Comparison of ENCODE assay signal across 2 cellular contexts in genomic region chr16:81449899-81450608, GRCh38.
TF ChIP-seq lines count a peak whose summit lies in the region.

No MANE protein-coding gene starts in this region.

TF ChIP-seq in GM12878, 131 proteins besides CTCF, POLR2A, EP300 and RAD21:
- TF ChIP-seq ZNF384 (IDR thresholded peaks at IDR 0.05; ENCODE audit: borderline replicate concordance, low read depth, low read length) = no peak
- TF ChIP-seq RB1 (IDR thresholded peaks at IDR 0.05; ENCODE audit: borderline replicate concordance) = no peak
- TF ChIP-seq HDAC6 (IDR thresholded peaks at IDR 0.05; ENCODE audit: unreplicated experiment) = no peak
- no peak for TF ChIP-seq CREB1 (IDR thresholded peaks at IDR 0.05; ENCODE audit: low read depth)

TF ChIP-seq in neural cell, 6 proteins besides CTCF, POLR2A, EP300 and RAD21:
- TF ChIP-seq SMC3 (conservative IDR thresholded peaks at IDR 0.05; ENCODE audit: poor library complexity) (no peak), MXI1 (conservative IDR thresholded peaks at IDR 0.05; ENCODE audit: poor library complexity, severe bottlenecking) (no peak), TAF1 (IDR thresholded peaks at IDR 0.05; ENCODE audit: low read depth) (no peak), POLR2AphosphoS5 (IDR thresholded peaks at IDR 0.05) (no peak), REST (IDR thresholded peaks at IDR 0.05; ENCODE audit: borderline replicate concordance) (no peak)
TF ChIP-seq in neural cell: peak in this region for 0.
